17 cellular contexts compared by ENCODE assay signal in genomic region chr4:176187610-176188009, GRCh38. TPM values are rescaled to one million over a fixed set of nuclear protein-coding genes. Genes with fewer than 3 reads are reported as not detected.
DNase-seq lines count a peak whose midpoint lies in the region; ATAC-seq and TF ChIP-seq lines count a peak whose summit lies in the region.
"Had no signal": no experiment of that assay in that cellular context is flagged by ENCODE, and none has a peak within 500 bp of the region (broad histone marks: within the 10 kb centered on the region; RNA-seq: fewer than 3 reads in every experiment).

No MANE protein-coding gene starts in this region.

- no TSS peak for BruUV-seq in mammary epithelial cell (replicated peaks; lab: Mats Ljungman, UMichigan)
- no TSS peak for BruUV-seq in MCF 10A (replicated peaks; lab: Mats Ljungman, UMichigan)
- BruUV-seq in PC-3 (replicated peaks; lab: Mats Ljungman, UMichigan), result no TSS peak

- H2AFZ ChIP-seq in mammary epithelial cell (ENCODE audit: low read depth, low read length) (no peak overlapping the region), PC-3 (ENCODE audit: low read length) (no peak overlapping the region), GM23338 (no peak overlapping the region)

- H3K4me2 ChIP-seq in mammary epithelial cell (ENCODE audit: insufficient read depth, low read depth, low read length) (no peak overlapping the region), PC-3 (ENCODE audit: low read length) (no peak overlapping the region), GM23338 (no peak overlapping the region)

- 60% methylated on average over 2 of the region's 2 CpGs for whole genome bisulfite sequencing in mammary epithelial cell (ENCODE audit: low coverage, missing lambda C conversion rate)
- WGBS in transverse colon (ENCODE audit: low coverage in 1 of 2), 2 donors, result 60 to 80% methylated on average over 2 of the region's 2 CpGs

- H3K36me3 Mint-ChIP-seq in MCF 10A (ENCODE audit: insufficient read depth, unreplicated experiment) (no peaks in the 10 kb centered on the region), GM23338 (ENCODE audit: low read depth) (no peaks in the 10 kb centered on the region)
- H3K36me3 Mint-ChIP-seq: activated naive CD8-positive, alpha-beta T cell treated with anti-CD3 and anti-CD28 coated beads, Interleukin-2, amount 10 ng/mL, durations not matched to agents 7 days and 5 days; mesothelial cell of epicardium had no signal

- no peak overlapping the region for H3K27ac Mint-ChIP-seq in MCF 10A (ENCODE audit: low read depth, unreplicated experiment)
- H3K27ac Mint-ChIP-seq in GM23338, result no peak overlapping the region
- H3K27ac Mint-ChIP-seq: activated naive CD8-positive, alpha-beta T cell treated with anti-CD3 and anti-CD28 coated beads, Interleukin-2, amount 10 ng/mL, durations not matched to agents 7 days and 5 days; mesothelial cell of epicardium had no signal

- no peaks in the 10 kb centered on the region for H3K9me3 ChIP-seq in mammary epithelial cell (replicated peaks; ENCODE audit: insufficient read depth, low read length)
- no peaks in the 10 kb centered on the region for H3K9me3 ChIP-seq in PC-3 (ENCODE audit: low read length)
- H3K9me3 ChIP-seq in transverse colon, result no peaks in the 10 kb centered on the region
- H3K9me3 ChIP-seq: colonic mucosa, HAP-1 had no signal

- H3K9me3 Mint-ChIP-seq in MCF 10A (ENCODE audit: unreplicated experiment) (no peaks in the 10 kb centered on the region), GM23338 (no peaks in the 10 kb centered on the region)
- H3K9me3 Mint-ChIP-seq: activated naive CD8-positive, alpha-beta T cell treated with anti-CD3 and anti-CD28 coated beads, Interleukin-2, amount 10 ng/mL, durations not matched to agents 7 days and 5 days; mesothelial cell of epicardium had no signal

- intact Hi-C loops in mammary epithelial cell (cut with micrococcal nuclease) (no loop called here), MCF 10A (cut with micrococcal nuclease) (no loop called here), PC-3 (cut with micrococcal nuclease) (no loop called here), transverse colon (cut with DNase I; ENCODE audit: low total_unique reads) (no loop called here), left cardiac atrium (cut with DNase I) (loop anchor here in 1 of 2 donors (10.0 kb wide), 1 partner anchor 47 kb away; no protein-coding TSS in a partner anchor)

- H4K20me1 ChIP-seq in mammary epithelial cell (ENCODE audit: insufficient read depth, low read length) (no peaks in the 10 kb centered on the region), PC-3 (ENCODE audit: low read length) (no peaks in the 10 kb centered on the region), GM23338 (replicated peaks; ENCODE audit: insufficient read depth) (no peaks in the 10 kb centered on the region)

- POLR2A ChIA-PET in MCF 10A (lab: Yijun Ruan, JAX) (no interaction called here), PC-3 (lab: Charles Lee; ENCODE audit: unreplicated experiment) (no interaction called here)

- H3K27ac ChIP-seq in mammary epithelial cell (ENCODE audit: insufficient read depth, low read depth, low read length), result no peak overlapping the region
- H3K27ac ChIP-seq in PC-3 (ENCODE audit: low read length), result no peak overlapping the region
- peak overlapping the region in 3 of 4 donors; percentile 15 to 50 (median 47) for H3K27ac ChIP-seq in transverse colon
- H3K27ac ChIP-seq in GM23338 (ENCODE audit: low read depth), result no peak overlapping the region
- H3K27ac ChIP-seq: colonic mucosa had no signal

- H3K36me3 ChIP-seq in mammary epithelial cell (ENCODE audit: insufficient read depth, low read length) (no peaks in the 10 kb centered on the region), PC-3 (ENCODE audit: low read depth, low read length) (no peaks in the 10 kb centered on the region), transverse colon (no peaks in the 10 kb centered on the region), GM23338 (ENCODE audit: insufficient read depth) (no peaks in the 10 kb centered on the region)
- H3K36me3 ChIP-seq: colonic mucosa, HAP-1 had no signal

- H3F3A ChIP-seq in PC-3 (ENCODE audit: low read length, unreplicated experiment), result no peaks in the 10 kb centered on the region
- no peaks in the 10 kb centered on the region for H3F3A ChIP-seq in GM23338 (replicated peaks; ENCODE audit: low read depth)

- TF ChIP-seq CTCF in mammary epithelial cell (conservative IDR thresholded peaks at IDR 0.05 in 1 of 2, IDR thresholded peaks at IDR 0.05 in 1 of 2; ENCODE audit: extremely low read depth in 1 of 2, insufficient read depth in 1 of 2, low read depth in 1 of 2, low read length in 2 of 2) (no peak), MCF 10A (IDR thresholded peaks at IDR 0.05; ENCODE audit: unreplicated experiment) (no peak), PC-3 (conservative IDR thresholded peaks at IDR 0.05; ENCODE audit: low read depth, low read length) (no peak), fibroblast of the aortic adventitia (IDR thresholded peaks at IDR 0.05; ENCODE audit: insufficient read depth, low read length) (no peak), transverse colon (IDR thresholded peaks at IDR 0.05) (no peak), GM23338 (conservative IDR thresholded peaks at IDR 0.05; ENCODE audit: low read depth in 2 of 2) (no peak)

- H3K4me3 ChIP-seq in mammary epithelial cell (replicated peaks in 1 of 3; ENCODE audit: insufficient read depth in 1 of 3, low read depth in 2 of 3, low read length in 3 of 3) (no peak overlapping the region), PC-3 (ENCODE audit: low read length) (no peak overlapping the region), fibroblast of the aortic adventitia (ENCODE audit: low read depth, low read length) (no peak overlapping the region), transverse colon (no peak overlapping the region), GM23338 (no peak overlapping the region)
- H3K4me3 ChIP-seq: colonic mucosa, HAP-1 had no signal

- no peak for ATAC-seq in PC-3
- ATAC-seq in GM23338, result no peak
- no peak for ATAC-seq in left cardiac atrium

- no peak for TF ChIP-seq POLR2A in transverse colon (IDR thresholded peaks at IDR 0.05)

- H3K27me3 ChIP-seq in mammary epithelial cell (ENCODE audit: insufficient read depth, low read length) (no peaks in the 10 kb centered on the region), PC-3 (ENCODE audit: low read length) (no peaks in the 10 kb centered on the region), transverse colon (peaks cover 2% of the 10 kb centered on the region), GM23338 (ENCODE audit: insufficient read depth) (no peaks in the 10 kb centered on the region)
- H3K27me3 ChIP-seq: colonic mucosa had no signal

- H3K4me1 ChIP-seq in mammary epithelial cell (ENCODE audit: insufficient read depth, low read length) (peaks cover 6% of the 10 kb centered on the region), PC-3 (ENCODE audit: insufficient read depth, low read length) (peaks cover 14% of the 10 kb centered on the region; the same call in 1 of the 2 replicates), transverse colon (peaks cover 0 to 4% (median 0%) of the 10 kb centered on the region in 4 donors), GM23338 (ENCODE audit: insufficient read depth) (peaks cover 12% of the 10 kb centered on the region; the same call in 1 of the 2 replicates)
- H3K4me1 ChIP-seq: colonic mucosa had no signal

- H3K79me2 ChIP-seq in mammary epithelial cell (ENCODE audit: insufficient read depth, low read length), result no peaks in the 10 kb centered on the region
- no peaks in the 10 kb centered on the region for H3K79me2 ChIP-seq in PC-3 (ENCODE audit: low read length)
- no peaks in the 10 kb centered on the region for H3K79me2 ChIP-seq in GM23338 (replicated peaks; ENCODE audit: insufficient read depth)

- H3K9me2 ChIP-seq in PC-3 (replicated peaks; ENCODE audit: low read length) (no peaks in the 10 kb centered on the region), GM23338 (ENCODE audit: insufficient read depth) (no peaks in the 10 kb centered on the region)

- H3K4me1 Mint-ChIP-seq in MCF 10A (ENCODE audit: insufficient read depth, unreplicated experiment) (peaks cover 10% of the 10 kb centered on the region), GM23338 (peaks cover 38% of the 10 kb centered on the region)
- H3K4me1 Mint-ChIP-seq: activated naive CD8-positive, alpha-beta T cell treated with anti-CD3 and anti-CD28 coated beads, Interleukin-2, amount 10 ng/mL, durations not matched to agents 7 days and 5 days; mesothelial cell of epicardium had no signal

- TF ChIP-seq EP300 in transverse colon (IDR thresholded peaks at IDR 0.05; ENCODE audit: low read depth), result no peak

- H3K4me3 Mint-ChIP-seq in MCF 10A (ENCODE audit: unreplicated experiment) (no peak overlapping the region), GM23338 (no peak overlapping the region)
- H3K4me3 Mint-ChIP-seq: activated naive CD8-positive, alpha-beta T cell treated with anti-CD3 and anti-CD28 coated beads, Interleukin-2, amount 10 ng/mL, durations not matched to agents 7 days and 5 days; mesothelial cell of epicardium had no signal

- DNase-seq in mammary epithelial cell (peak; percentile 60), MCF 10A (ENCODE audit: unreplicated experiment) (no peak), PC-3 (peak; percentile 17), fibroblast of the aortic adventitia (ENCODE audit: low read depth) (peak; percentile 2), transverse colon (no peak), GM23338 (ENCODE audit: low spot score) (no peak), NCI-H128 (lab: John Stamatoyannopoulos, UW; ENCODE audit: unreplicated experiment) (no peak), left cardiac atrium (no peak)
- DNase-seq: activated naive CD8-positive, alpha-beta T cell treated with anti-CD3 and anti-CD28 coated beads, Interleukin-2, amount 10 ng/mL, durations not matched to agents 7 days and 5 days; colonic mucosa; NCI-H345; stimulated activated CD8-positive, alpha-beta memory T cell treated with anti-CD3 and anti-CD28 coated beads, Interleukin-4, amount 100 ng/mL, for 48 hours had no signal

- H3K27me3 Mint-ChIP-seq in MCF 10A (ENCODE audit: insufficient read depth, unreplicated experiment), result no peaks in the 10 kb centered on the region
- no peaks in the 10 kb centered on the region for H3K27me3 Mint-ChIP-seq in GM23338 (ENCODE audit: insufficient read depth, low read depth, poor library complexity)

- in situ Hi-C loops in mammary epithelial cell (cut with MboI; ENCODE audit: low sequenced_read_pairs in 2 of 2) (no loop called here), transverse colon (cut with MboI; ENCODE audit: low pct_ligation_motif_present in 1 of 4, low pct_unique_long_range_greater_than_20kb in 1 of 4, low sequenced_read_pairs in 3 of 4) (no loop called here)

- CTCF ChIA-PET in mammary epithelial cell (lab: Charles Lee; ENCODE audit: low non-redundant PET) (interaction anchor here (0.6 kb wide), 1 partner anchor 1424 kb away, joined by 8 read pairs; no protein-coding TSS in a partner anchor), MCF 10A (lab: Yijun Ruan, JAX) (no interaction called here), PC-3 (lab: Charles Lee) (no interaction called here)

- dilution Hi-C loops in mammary epithelial cell (cut with HindIII; ENCODE audit: low sequenced_read_pairs), result no loop called here

- no peak overlapping the region for H3K9ac ChIP-seq in mammary epithelial cell (ENCODE audit: insufficient read depth, low read length)
- no peak overlapping the region for H3K9ac ChIP-seq in PC-3 (ENCODE audit: low read length)

RNA-seq across cellular contexts. Expression of gene SPATA4, which starts 7.8 kb away (rescaled TPM):
- total RNA-seq in mammary epithelial cell, result under 1 TPM; 0.17 to 0.94 TPM
- 0.06 TPM for polyA plus RNA-seq in mammary epithelial cell
- polyA minus RNA-seq in mammary epithelial cell, result not detected
- total RNA-seq in MCF 10A (2022), result 0.21 and 0.44 TPM in 2 replicates
- 0.15 TPM in 1 of 2 replicates, not detected in the other for total RNA-seq in PC-3 (2014; rRNA removed)
- total RNA-seq in fibroblast of the aortic adventitia (ENCODE audit: low replicate concordance), result 0.36 TPM in 1 of 2 replicates, not detected in the other
- total RNA-seq in transverse colon, result not detected
- total RNA-seq in GM23338 (2014; rRNA removed; shearing (Covaris generic)), result not detected in 2 replicates
- polyA plus RNA-seq in GM23338 (2016; fragmentation: Nextera tagmentation; extraction: Ambion mirVana), result not detected in 2 replicates
- under 1 TPM in 1 of 2 donors, not detected in 1; 0.27 TPM for total RNA-seq in left cardiac atrium
- total RNA-seq: activated naive CD8-positive, alpha-beta T cell treated with anti-CD3 and anti-CD28 coated beads, Interleukin-2, amount 10 ng/mL, durations not matched to agents 7 days and 5 days; colonic mucosa; HT-29; omental fat pad; RPMI7951 had no signal

Comparison
In these comparisons a context has a peak if more than half of its experiments do, and no peak if none do; other contexts are left out.
1. DNase-seq: peak in mammary epithelial cell (single experiment), PC-3 (single experiment) and fibroblast of the aortic adventitia (single experiment); none in MCF 10A (single experiment), transverse colon (single experiment), GM23338 (single experiment), NCI-H128 (single experiment) and left cardiac atrium (single experiment).
2. H3K27ac ChIP-seq: peak in transverse colon (3 of 4); none in mammary epithelial cell (single experiment), PC-3 (single experiment) and GM23338 (single experiment).